ENCODE assay signal across 8 cellular contexts in the genomic region with DNA sequence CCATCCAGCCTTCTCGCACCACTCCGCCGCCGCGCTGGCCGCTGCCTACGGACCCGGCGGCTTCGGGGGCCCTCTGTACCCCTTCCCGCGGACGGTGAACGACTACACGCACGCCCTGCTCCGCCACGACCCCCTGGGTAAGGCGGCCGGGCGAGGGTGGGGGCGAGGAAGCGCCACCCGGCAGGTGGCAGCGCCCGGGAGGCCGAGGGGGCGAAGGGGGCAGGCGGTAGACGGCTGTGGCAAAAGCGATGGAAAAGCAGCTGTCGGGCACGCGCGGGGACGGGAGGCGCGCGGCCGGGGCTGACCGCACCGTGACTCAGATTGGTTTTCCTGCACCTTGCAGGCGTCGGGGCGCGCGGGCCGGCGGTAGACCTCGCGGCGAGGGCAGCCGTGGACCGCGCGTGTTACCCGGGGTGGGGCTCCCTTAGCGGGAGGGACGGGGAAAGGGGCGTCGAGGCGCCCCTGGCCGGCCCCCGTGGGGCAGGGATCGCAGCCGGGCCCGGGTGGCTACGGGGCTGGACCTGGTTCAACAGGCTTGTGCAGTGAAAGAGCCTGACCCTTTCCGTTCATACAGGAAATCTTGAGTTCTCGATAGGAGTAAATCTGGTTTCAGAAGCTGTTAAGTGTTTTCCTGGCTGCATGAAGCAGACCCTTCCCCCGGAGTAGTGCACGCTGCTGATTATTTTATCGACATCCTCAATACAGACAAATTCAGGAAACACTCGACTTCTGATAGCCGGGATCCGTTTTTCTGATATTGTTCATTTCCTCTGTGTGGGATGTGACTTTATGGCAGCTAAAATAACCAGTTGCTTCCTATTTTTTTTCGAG. TPM values are rescaled to one million over a fixed set of nuclear protein-coding genes. Genes with fewer than 3 reads are reported as not detected.
DNase-seq lines count a peak whose midpoint lies in the region; ATAC-seq and TF ChIP-seq lines count a peak whose summit lies in the region.

No MANE protein-coding gene starts in this region.

- TF ChIP-seq POLR2A in breast epithelium (IDR thresholded peaks at IDR 0.05), result no peak

- H3K4me3 ChIP-seq in breast epithelium, result peak overlapping the region; percentile 61 to 75 (median 71)
- H3K4me3 ChIP-seq in kidney epithelial cell (ENCODE audit: low read depth, low read length), result peak overlapping the region; percentile 80

- POLR2A ChIA-PET in GM10248 (lab: Yijun Ruan, JAX), result interaction anchor here (1.1 kb wide), 1 partner anchor 158 kb away, joined by 3 read pairs; a partner anchor contains a TSS

- H3K9me3 ChIP-seq in breast epithelium, result peaks cover 0 to 9% of the 10 kb centered on the region in 2 donors

- H3K27me3 ChIP-seq in breast epithelium (peaks cover 0 to 7% of the 10 kb centered on the region in 2 donors), kidney epithelial cell (ENCODE audit: control insufficient read depth, insufficient read depth, low read length) (peaks cover 13% of the 10 kb centered on the region)

- H3K27ac ChIP-seq in VCaP, result peak overlapping the region; percentile 82
- peak overlapping the region; percentile 70 to 79 for H3K27ac ChIP-seq in breast epithelium

- TF ChIP-seq CTCF in GM10248 (IDR thresholded peaks at IDR 0.05; ENCODE audit: control extremely low read depth, extremely low read depth, low read depth, missing control alignments) (no peak), VCaP (conservative IDR thresholded peaks at IDR 0.05) (no peak), breast epithelium (IDR thresholded peaks at IDR 0.05) (no peak), kidney epithelial cell (IDR thresholded peaks at IDR 0.05; ENCODE audit: insufficient read depth, low read length, poor library complexity, severe bottlenecking) (no peak)

- DNase-seq in GM10248 (ENCODE audit: extremely low spot score), result peak; percentile 45
- DNase-seq in HuH-7 (ENCODE audit: low spot score), result peak; percentile 37
- DNase-seq in breast epithelium (ENCODE audit: low spot score in 2 of 2), result peak in 1 of 2 donors; percentile 36
- no peak for DNase-seq in kidney epithelial cell (ENCODE audit: low read depth)
- DNase-seq in stimulated activated CD4-positive, alpha-beta T cell treated with anti-CD3 and anti-CD28 coated beads, Interleukin-15, amount 100 ng/mL, for 48 hours (ENCODE audit: low read depth in 2 of 2), result peak; percentile 41 to 56
- no peak for DNase-seq in globus pallidus (ENCODE audit: low spot score)

- H3K36me3 ChIP-seq in breast epithelium (no peaks in the 10 kb centered on the region), kidney epithelial cell (ENCODE audit: control insufficient read depth, insufficient read depth, low read length) (no peaks in the 10 kb centered on the region)

- CTCF ChIA-PET in GM10248 (lab: Yijun Ruan, JAX), result interaction anchor here (1.6 to 3.3 kb wide), 3 partner anchors 10 to 51 kb away, joined by 4 to 8 read pairs (median 7); no protein-coding TSS in a partner anchor

- intact Hi-C loops in breast epithelium (cut with DNase I; ENCODE audit: low total_unique reads), result no loop called here

- no peaks in the 10 kb centered on the region for H3K4me1 ChIP-seq in breast epithelium

- ATAC-seq in GM21528 (IDR thresholded peaks at IDR 0.05; ENCODE audit: low FRiP score, unreplicated experiment), result no peak

RNA-seq across cellular contexts. Expression of a gene that starts 0.7 kb away (rescaled TPM):
- 10 to 100 TPM in 1 of 3 donors, 1 to 10 TPM in 2; 4.4 to 10.6 (median 5.6) TPM for total RNA-seq in breast epithelium
- total RNA-seq in kidney epithelial cell, result 1.6 and 1.8 TPM in 2 replicates

Comparison
In these comparisons a context has a peak if more than half of its experiments do, and no peak if none do; other contexts are left out.
1. DNase-seq: peak in GM10248 (single experiment), HuH-7 (single experiment) and stimulated activated CD4-positive, alpha-beta T cell treated with anti-CD3 and anti-CD28 coated beads, Interleukin-15, amount 100 ng/mL, for 48 hours (2 of 2); none in kidney epithelial cell (single experiment) and globus pallidus (single experiment).